In the genomic region with DNA sequence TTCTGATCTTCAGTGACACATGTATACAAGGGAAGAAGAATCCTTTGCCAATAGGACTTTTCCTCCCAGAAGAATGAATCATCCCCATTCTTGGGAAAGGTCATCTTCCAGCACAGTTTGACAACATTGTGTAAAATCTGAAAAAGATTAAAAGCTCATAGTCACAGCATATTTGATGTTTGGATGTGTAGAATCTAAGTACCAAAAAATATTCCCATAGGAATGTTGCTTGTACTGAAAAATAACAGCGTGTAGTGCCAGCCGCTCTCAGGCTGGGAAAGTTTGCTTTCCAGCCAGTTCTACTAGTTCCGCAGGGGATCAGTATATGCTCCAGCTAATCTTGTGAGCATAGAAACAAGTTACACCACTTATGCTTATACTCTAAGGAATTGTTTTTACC, we compare ENCODE assay signal across 18 cellular contexts.
DNase-seq lines count a peak whose midpoint lies in the region; ATAC-seq, FAIRE-seq and TF ChIP-seq lines count a peak whose summit lies in the region.
"Had no signal": no experiment of that assay in that cellular context is flagged by ENCODE, and none has a peak within 500 bp of the region (broad histone marks: within the 10 kb centered on the region; RNA-seq: fewer than 3 reads in every experiment).

No MANE protein-coding gene starts in this region.

- no peak for TF ChIP-seq POLR2A in esophagus squamous epithelium (IDR thresholded peaks at IDR 0.05)

- H3K36me3 ChIP-seq in esophagus squamous epithelium (no peaks in the 10 kb centered on the region), pancreas (no peaks in the 10 kb centered on the region)
- H3K36me3 ChIP-seq: cardiac muscle cell had no signal

- no peaks in the 10 kb centered on the region for H3K27me3 ChIP-seq in esophagus squamous epithelium
- peaks cover 0 to 5% (median 1%) of the 10 kb centered on the region in 4 donors for H3K27me3 ChIP-seq in pancreas
- H3K27me3 ChIP-seq: cardiac muscle cell had no signal

- no peak overlapping the region for H3K4me3 ChIP-seq in esophagus squamous epithelium
- no peak overlapping the region for H3K4me3 ChIP-seq in pancreas
- H3K4me3 ChIP-seq: cardiac muscle cell had no signal

- H3K9me3 ChIP-seq in esophagus squamous epithelium (no peaks in the 10 kb centered on the region), pancreas (no peaks in the 10 kb centered on the region)

- FAIRE-seq in pancreas (lab: Jason Lieb, UNC) = peak; percentile 41
- FAIRE-seq: frontal cortex had no signal

- TF ChIP-seq CTCF in esophagus squamous epithelium (IDR thresholded peaks at IDR 0.05) (no peak), pancreas (IDR thresholded peaks at IDR 0.05) (no peak)

- intact Hi-C loops in esophagus squamous epithelium (cut with DNase I) = no loop called here
- intact Hi-C loops in pancreas (cut with DNase I) = no loop called here

- WGBS in esophagus squamous epithelium, 2 donors = 32 to 33% methylated on average over 3 of the region's 3 CpGs
- 24 to 42% methylated on average over 3 of the region's 3 CpGs for WGBS in pancreas, 2 donors

- ATAC-seq in pancreas = peak in 2 of 4 donors; percentile 45 to 48
- ATAC-seq: activated CD8-positive, alpha-beta T cell treated with anti-CD3 and anti-CD28 coated beads, Interleukin-2, amount 10 ng/mL, durations not matched to agents 7 days and 5 days; Right ventricle myocardium inferior; WTC11 had no signal

- H3K27ac ChIP-seq in esophagus squamous epithelium = peak overlapping the region; percentile 30 to 76 (median 60)
- no peak overlapping the region for H3K27ac ChIP-seq in pancreas
- H3K27ac ChIP-seq: cardiac muscle cell had no signal

- DNase-seq in EH (ENCODE audit: low read depth) (peak; percentile 52), LHCN-M2 (ENCODE audit: low read depth) (peak; percentile 6), esophagus squamous epithelium (lab: John Stamatoyannopoulos, UW) (no peak), pancreas (no peak), D341Med (ENCODE audit: low spot score) (no peak), NCI-H1930 (lab: John Stamatoyannopoulos, UW) (no peak), DMS153 (lab: John Stamatoyannopoulos, UW) (no peak)
- DNase-seq in activated CD4-positive, alpha-beta T cell treated with anti-CD3 and anti-CD28 coated beads, Interleukin-2, amount 50 U/mL, for 4 hours = no peak
- DNase-seq: activated CD8-positive, alpha-beta T cell treated with anti-CD3 and anti-CD28 coated beads, Interleukin-2, amount 10 ng/mL, durations not matched to agents 7 days and 5 days; C1 segment of cervical spinal cord; kidney glomerular epithelial cell; NCI-H187; NCI-H446 treated with DMSO at 0.1 percent for 48 hours; T-helper 1 cell had no signal

- H3K4me1 ChIP-seq in esophagus squamous epithelium (peaks cover 0 to 47% (median 6%) of the 10 kb centered on the region in 3 donors), pancreas (no peaks in the 10 kb centered on the region)

Comparison
In these comparisons a context has a peak if more than half of its experiments do, and no peak if none do; other contexts are left out.
1. DNase-seq: peak in EH (single experiment) and LHCN-M2 (single experiment); none in esophagus squamous epithelium (single experiment), pancreas (0 of 6), D341Med (single experiment), NCI-H1930 (0 of 2), activated CD4-positive, alpha-beta T cell treated with anti-CD3 and anti-CD28 coated beads, Interleukin-2, amount 50 U/mL, for 4 hours (0 of 2) and DMS153 (single experiment).
2. H3K27ac ChIP-seq: peak in esophagus squamous epithelium (4 of 4); none in pancreas (0 of 4).